ENCODE assay signal across 9 cellular contexts in the genomic region with DNA sequence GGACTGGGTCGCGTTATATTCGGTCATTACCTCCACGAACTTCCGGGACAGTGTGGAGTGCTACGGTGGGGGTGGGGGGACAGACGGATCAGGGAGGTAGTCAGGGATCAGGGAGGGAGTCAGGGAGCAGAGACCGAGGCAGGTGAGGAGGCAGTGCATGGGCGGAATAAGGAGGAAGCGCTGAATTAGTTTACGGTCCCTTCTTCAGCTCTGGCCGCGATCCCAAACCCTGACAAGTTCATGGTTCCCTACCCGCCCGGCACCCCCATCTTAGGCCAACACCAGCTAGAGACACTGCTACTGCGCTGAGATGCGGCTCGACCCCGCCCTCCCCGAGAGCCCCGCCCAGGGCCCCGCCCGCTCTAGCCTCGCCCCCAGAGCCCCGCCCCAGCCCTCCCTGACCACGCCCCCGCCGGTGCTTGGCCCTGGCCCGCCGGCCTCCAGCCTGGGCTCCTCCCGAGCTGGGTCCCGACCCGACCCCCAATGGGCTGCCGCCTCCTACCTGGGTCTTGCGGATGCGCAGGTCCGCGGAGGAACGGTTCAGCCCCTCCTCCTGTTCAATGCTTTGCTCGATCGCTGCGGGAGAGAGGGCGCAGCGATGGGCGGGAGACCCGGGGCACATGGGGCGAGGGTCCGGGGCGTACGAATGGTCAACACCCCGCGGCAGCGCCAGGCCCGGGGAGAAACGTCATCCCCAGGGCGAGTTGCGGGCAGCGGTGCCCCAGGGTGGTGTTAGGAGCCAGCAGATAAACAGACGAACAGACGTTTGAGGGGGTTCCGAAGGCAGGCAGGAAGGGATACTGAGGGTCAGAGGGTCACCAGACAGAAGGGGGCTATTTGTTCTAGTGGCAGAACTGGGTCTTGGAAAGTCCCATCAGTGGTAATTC. TPM values are rescaled to one million over a fixed set of nuclear protein-coding genes. Genes with fewer than 3 reads are reported as not detected.
DNase-seq lines count a peak whose midpoint lies in the region; ATAC-seq, FAIRE-seq and TF ChIP-seq lines count a peak whose summit lies in the region.
"Had no signal": no experiment of that assay in that cellular context is flagged by ENCODE, and none has a peak within 500 bp of the region (broad histone marks: within the 10 kb centered on the region; RNA-seq: fewer than 3 reads in every experiment).

No MANE protein-coding gene starts in this region.

- H3K4me3 Mint-ChIP-seq in central memory CD8-positive, alpha-beta T cell = peak overlapping the region; percentile 75

- peak overlapping the region; percentile 44 for H3K27ac Mint-ChIP-seq in central memory CD8-positive, alpha-beta T cell (ENCODE audit: low read depth)

- peak; percentile 98 for ATAC-seq in central memory CD8-positive, alpha-beta T cell (replicated peaks; ENCODE audit: extremely low read depth, poor library complexity, severe bottlenecking)

- FAIRE-seq in H54 (lab: Jason Lieb, UNC) = no peak
- FAIRE-seq: islet of Langerhans had no signal

- no peaks in the 10 kb centered on the region for H3K9me3 Mint-ChIP-seq in central memory CD8-positive, alpha-beta T cell

- no peak for TF ChIP-seq POLR2A in H54 (IDR thresholded peaks at IDR 0.05; ENCODE audit: low read depth, low read length)

- peaks cover 4% of the 10 kb centered on the region for H3K4me1 Mint-ChIP-seq in central memory CD8-positive, alpha-beta T cell

- peaks cover 3% of the 10 kb centered on the region for H3K36me3 Mint-ChIP-seq in central memory CD8-positive, alpha-beta T cell (ENCODE audit: insufficient read depth)

- H3K27me3 Mint-ChIP-seq in central memory CD8-positive, alpha-beta T cell = no peaks in the 10 kb centered on the region

- DNase-seq in Daoy (ENCODE audit: low read depth) (peak; percentile 83), H54 (ENCODE audit: insufficient read length, low spot score) (peak; percentile 80), MV-4-11 (lab: John Stamatoyannopoulos, UW) (peak; percentile 76), kidney tubule cell (ENCODE audit: low spot score) (peak; percentile 84), OCI-M2 (lab: John Stamatoyannopoulos, UW; ENCODE audit: unreplicated experiment) (no peak)
- peak; percentile 67 to 78 (median 70) for DNase-seq in activated CD4-positive, CD25-positive, alpha-beta regulatory T cell (lab: John Stamatoyannopoulos, UW)
- DNase-seq in central memory CD8-positive, alpha-beta T cell (ENCODE audit: low spot score in 2 of 2) = peak; percentile 46 to 50
- DNase-seq in stimulated activated CD4-positive, alpha-beta T cell treated with anti-CD3 and anti-CD28 coated beads, Interleukin-2, amount 100 ng/mL, for 48 hours = peak; percentile 76 to 86

RNA-seq across cellular contexts. Expression of gene HSD3B7, which starts 12.2 kb away (rescaled TPM):
- 1.8 and 3.8 TPM in 2 replicates for total RNA-seq in Daoy (2014; rRNA removed; shearing (Covaris generic))

RNA-seq across cellular contexts. Expression of gene STX1B, which starts 13.2 kb away (rescaled TPM):
- total RNA-seq in Daoy (2014; rRNA removed; shearing (Covaris generic)) = under 0.01 TPM in 1 of 2 replicates, not detected in the other

RNA-seq across cellular contexts. Expression of gene STX4, which starts 36.1 kb away (rescaled TPM):
- total RNA-seq in Daoy (2014; rRNA removed; shearing (Covaris generic)) = 13.7 and 16.1 TPM in 2 replicates

RNA-seq across cellular contexts. Expression of gene SETD1A, which starts 39.7 kb away (rescaled TPM):
- total RNA-seq in Daoy (2014; rRNA removed; shearing (Covaris generic)) = 1.0 and 1.1 TPM in 2 replicates

RNA-seq across cellular contexts. Expression of gene ORAI3, which starts 48.4 kb away (rescaled TPM):
- 1.1 and 1.5 TPM in 2 replicates for total RNA-seq in Daoy (2014; rRNA removed; shearing (Covaris generic))
